In genomic region chr11:11588243-11588642, GRCh38 we compare ENCODE assay signal across 15 cellular contexts. TPM values are rescaled to one million over a fixed set of nuclear protein-coding genes. Genes with fewer than 3 reads are reported as not detected.
"Had no signal": no experiment of that assay in that cellular context is flagged by ENCODE, and none has a peak within 500 bp of the region (broad histone marks: within the 10 kb centered on the region; RNA-seq: fewer than 3 reads in every experiment).

No MANE protein-coding gene starts in this region.

- H3K9me3 Mint-ChIP-seq: activated naive CD8-positive, alpha-beta T cell treated with anti-CD3 and anti-CD28 coated beads, Interleukin-2, amount 10 ng/mL, durations not matched to agents 7 days and 5 days; activated T-cell treated with anti-CD3 and anti-CD28 coated beads, Interleukin-2, amount 50 U/mL, for 4 hours; naive thymus-derived CD8-positive, alpha-beta T cell; stimulated activated effector memory CD8-positive, alpha-beta T cell treated with anti-CD3 and anti-CD28 coated beads, Interleukin-12 subunit alpha, Interleukin-12 subunit beta, amount 100 ng/mL, for 72 hours had no signal

- H3K4me1 Mint-ChIP-seq: activated CD8-positive, alpha-beta memory T cell treated with anti-CD3 and anti-CD28 coated beads, Interleukin-2, amount 10 ng/mL, durations not matched to agents 7 days and 5 days; stimulated activated effector memory CD8-positive, alpha-beta T cell treated with anti-CD3 and anti-CD28 coated beads, Interleukin-12 subunit alpha, Interleukin-12 subunit beta, amount 100 ng/mL, for 72 hours had no signal

- H3K36me3 Mint-ChIP-seq: activated CD8-positive, alpha-beta memory T cell treated with anti-CD3 and anti-CD28 coated beads, Interleukin-2, amount 10 ng/mL, durations not matched to agents 7 days and 5 days; activated naive CD8-positive, alpha-beta T cell treated with anti-CD3 and anti-CD28 coated beads, Interleukin-2, amount 10 ng/mL, durations not matched to agents 7 days and 5 days; naive thymus-derived CD8-positive, alpha-beta T cell; stimulated activated effector memory CD8-positive, alpha-beta T cell treated with anti-CD3 and anti-CD28 coated beads, Interleukin-12 subunit alpha, Interleukin-12 subunit beta, amount 100 ng/mL, for 72 hours had no signal

- H3K4me3 Mint-ChIP-seq: activated CD8-positive, alpha-beta memory T cell treated with anti-CD3 and anti-CD28 coated beads, Interleukin-2, amount 10 ng/mL, durations not matched to agents 7 days and 5 days; activated naive CD8-positive, alpha-beta T cell treated with anti-CD3 and anti-CD28 coated beads, Interleukin-2, amount 10 ng/mL, durations not matched to agents 7 days and 5 days; activated T-cell treated with anti-CD3 and anti-CD28 coated beads, Interleukin-2, amount 50 U/mL, for 4 hours; naive thymus-derived CD8-positive, alpha-beta T cell; stimulated activated effector memory CD8-positive, alpha-beta T cell treated with anti-CD3 and anti-CD28 coated beads, Interleukin-12 subunit alpha, Interleukin-12 subunit beta, amount 100 ng/mL, for 72 hours had no signal

- DNase-seq: activated CD4-positive, alpha-beta T cell treated with anti-CD3 and anti-CD28 coated beads, Interleukin-2, amount 50 U/mL, for 4 hours; activated CD8-positive, alpha-beta memory T cell treated with anti-CD3 and anti-CD28 coated beads, Interleukin-2, amount 10 ng/mL, durations not matched to agents 7 days and 5 days; activated naive CD8-positive, alpha-beta T cell treated with anti-CD3 and anti-CD28 coated beads, Interleukin-2, amount 10 ng/mL, durations not matched to agents 7 days and 5 days; activated T-cell treated with anti-CD3 and anti-CD28 coated beads, Interleukin-2, amount 50 U/mL, for 4 hours; anterior cingulate cortex; kidney glomerular epithelial cell; lower lobe of right lung; mucosa of descending colon; naive thymus-derived CD8-positive, alpha-beta T cell; nucleus accumbens; psoas muscle; right lobe of liver; T-helper 2 cell; transverse colon had no signal

- H3K27me3 Mint-ChIP-seq: activated naive CD8-positive, alpha-beta T cell treated with anti-CD3 and anti-CD28 coated beads, Interleukin-2, amount 10 ng/mL, durations not matched to agents 7 days and 5 days had no signal

- H3K27ac Mint-ChIP-seq: activated CD8-positive, alpha-beta memory T cell treated with anti-CD3 and anti-CD28 coated beads, Interleukin-2, amount 10 ng/mL, durations not matched to agents 7 days and 5 days; activated naive CD8-positive, alpha-beta T cell treated with anti-CD3 and anti-CD28 coated beads, Interleukin-2, amount 10 ng/mL, durations not matched to agents 7 days and 5 days; naive thymus-derived CD8-positive, alpha-beta T cell; stimulated activated effector memory CD8-positive, alpha-beta T cell treated with anti-CD3 and anti-CD28 coated beads, Interleukin-12 subunit alpha, Interleukin-12 subunit beta, amount 100 ng/mL, for 72 hours had no signal

RNA-seq across cellular contexts. Expression of gene GALNT18, which starts 33.6 kb away (rescaled TPM):
- total RNA-seq: naive thymus-derived CD8-positive, alpha-beta T cell had no signal
